In the genomic region with DNA sequence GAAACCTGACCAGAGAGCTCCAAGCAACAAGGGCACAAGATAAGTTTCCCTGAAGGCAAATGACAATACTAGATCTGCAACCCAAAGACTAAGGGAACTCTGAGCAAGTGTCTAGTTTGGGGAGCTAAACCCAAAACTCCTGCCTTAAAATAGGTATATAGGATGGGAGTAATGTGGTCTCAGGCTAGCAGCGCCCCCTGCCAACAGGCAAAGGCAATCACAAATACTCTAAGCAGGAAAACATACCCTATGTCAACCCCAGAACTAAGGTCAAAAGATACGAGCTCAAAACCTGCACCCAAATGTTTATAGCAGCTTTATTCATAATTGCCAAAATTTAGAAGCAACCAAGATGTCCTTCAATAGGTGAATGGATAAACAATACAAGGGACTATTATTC, we compare ENCODE assay signal across 8 cellular contexts.
DNase-seq lines count a peak whose midpoint lies in the region; ATAC-seq and TF ChIP-seq lines count a peak whose summit lies in the region.

No MANE protein-coding gene starts in this region.

- no peak overlapping the region for H3K4me3 ChIP-seq in AG09309 (ENCODE audit: control insufficient read depth, low read depth, low read length)
- H3K4me3 ChIP-seq in fibroblast of lung (replicated peaks in 1 of 4; ENCODE audit: control extremely low read depth in 1 of 4, insufficient read depth in 1 of 4, low read depth in 3 of 4, low read length in 4 of 4), result no peak overlapping the region

- no peak overlapping the region for H3K27ac ChIP-seq in fibroblast of lung (ENCODE audit: insufficient read depth, low read length)

- no peaks in the 10 kb centered on the region for H3K27me3 ChIP-seq in fibroblast of lung (ENCODE audit: control insufficient read depth, insufficient read depth, low read length)

- DNase-seq in AG09309 (ENCODE audit: low read depth) (no peak), GM20000 (ENCODE audit: low spot score) (peak; percentile 6), SHP77 treated with DMSO at 0.1 percent for 48 hours (lab: John Stamatoyannopoulos, UW) (peak; percentile 20), fibroblast of lung (ENCODE audit: low read depth in 2 of 2) (peak; percentile 6 to 51), posterior cingulate gyrus (peak in 7 of 10 donors; percentile 25 to 90 (median 36)), GF-D8 (lab: John Stamatoyannopoulos, UW) (no peak), cortex of kidney (lab: John Stamatoyannopoulos, UW) (no peak)

- TF ChIP-seq CTCF in AG09309 (IDR thresholded peaks at IDR 0.05; ENCODE audit: control insufficient read depth, insufficient read depth, low read depth, low read length, missing control alignments) (peak; percentile 61), GM20000 (IDR thresholded peaks at IDR 0.05; ENCODE audit: extremely low read depth, missing control alignments) (peak; percentile 31), fibroblast of lung (conservative IDR thresholded peaks at IDR 0.05 in 1 of 2, IDR thresholded peaks at IDR 0.05 in 1 of 2; ENCODE audit: low read depth in 1 of 2, low read length in 2 of 2) (peak; percentile 35 to 75)

- intact Hi-C loops in posterior cingulate gyrus (cut with DNase I), result loop anchor here (5.0 to 10.0 kb wide), 2 partner anchors 89 to 487 kb away; partner anchors contain the start of gene BHLHE41

- no peaks in the 10 kb centered on the region for H3K4me1 ChIP-seq in fibroblast of lung (ENCODE audit: control insufficient read depth, extremely low read depth, insufficient read depth, low read length)

- H3K79me2 ChIP-seq in fibroblast of lung (ENCODE audit: control insufficient read depth, insufficient read depth, low read length), result no peaks in the 10 kb centered on the region

- H3K36me3 ChIP-seq in fibroblast of lung (ENCODE audit: control insufficient read depth, insufficient read depth, low read length), result no peaks in the 10 kb centered on the region

- no peak overlapping the region for H3K4me2 ChIP-seq in fibroblast of lung (ENCODE audit: extremely low read depth, insufficient read depth, low read length)

- no peak for ATAC-seq in GM19463 (IDR thresholded peaks at IDR 0.05; ENCODE audit: unreplicated experiment)

- H3K9me3 ChIP-seq in fibroblast of lung (ENCODE audit: control insufficient read depth, insufficient read depth, low read depth, low read length), result no peaks in the 10 kb centered on the region

- no peak overlapping the region for H3K9ac ChIP-seq in fibroblast of lung (ENCODE audit: insufficient read depth, low read length)

- no peaks in the 10 kb centered on the region for H4K20me1 ChIP-seq in fibroblast of lung (ENCODE audit: control insufficient read depth, extremely low read depth, insufficient read depth, low read length)

- no peak overlapping the region for H2AFZ ChIP-seq in fibroblast of lung (ENCODE audit: low read length)

Comparison
In these comparisons a context has a peak if more than half of its experiments do, and no peak if none do; other contexts are left out.
1. DNase-seq: peak in GM20000 (single experiment), SHP77 treated with DMSO at 0.1 percent for 48 hours (single experiment), fibroblast of lung (2 of 2) and posterior cingulate gyrus (7 of 10); none in AG09309 (single experiment), GF-D8 (single experiment) and cortex of kidney (single experiment).
2. Peak in every context shown above with its lines, with median percentiles within 50 percentile points of each other: CTCF ChIP-seq.